26 cellular contexts compared by ENCODE assay signal in the genomic region with DNA sequence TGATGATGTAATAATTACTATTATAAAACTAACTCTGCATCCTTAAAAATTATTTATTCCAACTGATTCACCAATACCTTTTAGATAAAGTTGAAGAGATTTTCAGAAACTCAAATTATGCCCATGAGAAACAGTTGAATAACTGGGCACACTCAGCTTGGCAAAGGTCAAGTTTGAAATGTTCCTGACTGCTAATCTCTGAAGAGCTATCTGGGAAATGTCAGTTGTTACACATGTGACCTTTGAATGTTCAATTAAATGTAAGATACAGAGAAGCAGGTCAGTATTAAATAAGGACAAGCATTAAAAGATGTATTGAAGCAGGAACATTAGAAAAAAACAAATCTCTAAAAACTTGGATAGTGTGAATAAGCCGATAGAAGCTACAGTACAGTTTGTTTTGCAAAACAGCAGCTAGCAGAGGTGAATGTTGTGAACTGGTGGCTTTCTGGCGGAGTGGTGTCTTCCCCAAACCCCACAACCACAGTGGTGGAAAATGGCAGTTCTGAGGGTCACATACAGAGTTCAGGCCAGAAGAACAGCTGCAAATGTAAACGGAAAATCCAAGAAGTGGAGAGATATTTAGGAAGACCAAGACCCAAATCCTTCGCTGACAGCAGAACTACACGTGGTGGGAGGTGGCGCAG.
"Had no signal": no experiment of that assay in that cellular context is flagged by ENCODE, and none has a peak within 500 bp of the region (broad histone marks: within the 10 kb centered on the region; RNA-seq: fewer than 3 reads in every experiment).

No MANE protein-coding gene starts in this region.

- DNase-seq: activated CD4-positive, alpha-beta memory T cell treated with anti-CD3 and anti-CD28 coated beads for 36 hours; activated CD4-positive, alpha-beta T cell treated with anti-CD3 and anti-CD28 coated beads for 36 hours; activated CD4-positive, alpha-beta T cell treated with anti-CD3 and anti-CD28 coated beads, Interleukin-2, amount 10 ng/mL, durations not matched to agents 24 days and 14 days; activated CD4-positive, CD25-positive, alpha-beta regulatory T cell; activated CD4-positive, CD25-positive, alpha-beta regulatory T cell treated with anti-CD3 and anti-CD28 coated beads, Interleukin-2, amount 50 U/mL, for 72 hours; activated CD8-positive, alpha-beta memory T cell treated with anti-CD3 and anti-CD28 coated beads, Interleukin-2, amount 10 ng/mL, durations not matched to agents 7 days and 5 days; activated CD8-positive, alpha-beta memory T cell treated with anti-CD3 and anti-CD28 coated beads, Interleukin-2, amount 50 U/mL, for 4 hours; activated CD8-positive, alpha-beta T cell treated with anti-CD3 and anti-CD28 coated beads, Interleukin-2, amount 10 ng/mL, durations not matched to agents 7 days and 5 days; activated effector memory CD4-positive, alpha-beta T cell treated with anti-CD3 and anti-CD28 coated beads, Interleukin-2, amount 50 U/mL, for 16 hours; activated naive CD4-positive, alpha-beta T cell treated with anti-CD3 and anti-CD28 coated beads for 36 hours; activated naive CD8-positive, alpha-beta T cell treated with anti-CD3 and anti-CD28 coated beads for 36 hours; activated naive CD8-positive, alpha-beta T cell treated with anti-CD3 and anti-CD28 coated beads, Interleukin-2, amount 50 U/mL, for 24 hours; activated T-cell treated with anti-CD3 and anti-CD28 coated beads, Interleukin-2, amount 50 U/mL, for 1 hour; activated T-cell treated with anti-CD3 and anti-CD28 coated beads, Interleukin-2, amount 50 U/mL, for 48 hours; adrenal gland; amygdala; aorta; body of pancreas; dorsolateral prefrontal cortex; effector memory CD4-positive, alpha-beta T cell; endodermal cell; foreskin fibroblast; T-helper 2 cell had no signal

- H3K4me3 ChIP-seq: adrenal gland, body of pancreas, coronary artery, dorsolateral prefrontal cortex had no signal

- H3K27me3 ChIP-seq: adrenal gland, body of pancreas, dorsolateral prefrontal cortex had no signal

- FAIRE-seq: frontal cortex had no signal

- H3K9me3 ChIP-seq: adrenal gland, body of pancreas had no signal

- H3K4me1 ChIP-seq: adrenal gland, body of pancreas had no signal

- H3K36me3 ChIP-seq: adrenal gland had no signal

- H3K27ac ChIP-seq: adrenal gland, body of pancreas, coronary artery, dorsolateral prefrontal cortex had no signal

- ATAC-seq: activated CD4-positive, alpha-beta T cell treated with anti-CD3 and anti-CD28 coated beads for 36 hours; activated CD8-positive, alpha-beta memory T cell treated with anti-CD3 and anti-CD28 coated beads, Interleukin-2, amount 10 ng/mL, durations not matched to agents 7 days and 5 days; activated CD8-positive, alpha-beta T cell treated with anti-CD3 and anti-CD28 coated beads, Interleukin-2, amount 10 ng/mL, durations not matched to agents 7 days and 5 days; activated naive CD8-positive, alpha-beta T cell treated with anti-CD3 and anti-CD28 coated beads, Interleukin-2, amount 50 U/mL, for 24 hours; body of pancreas; esophagus mucosa had no signal
